Comparison of ENCODE assay signal across 15 cellular contexts in the genomic region with DNA sequence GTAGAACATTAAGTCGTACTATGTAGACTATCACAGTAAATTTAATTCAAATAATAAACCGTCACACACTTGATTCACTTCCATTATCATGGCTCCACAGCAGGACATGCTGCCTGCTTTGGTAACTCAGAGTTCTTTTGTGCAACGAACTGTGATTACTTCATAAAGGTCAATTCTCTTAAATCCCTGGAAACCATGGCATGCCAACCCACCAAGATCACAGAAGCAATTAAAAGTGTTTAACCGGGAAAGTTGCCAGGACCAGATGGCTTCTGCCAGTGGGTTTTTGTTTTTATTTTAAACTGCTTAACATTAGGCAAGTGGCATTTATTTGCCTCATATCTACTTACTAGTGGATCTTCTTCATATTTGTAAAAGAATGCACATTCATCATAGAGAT.
DNase-seq lines count a peak whose midpoint lies in the region; ATAC-seq lines count a peak whose summit lies in the region.
"Had no signal": no experiment of that assay in that cellular context is flagged by ENCODE, and none has a peak within 500 bp of the region (broad histone marks: within the 10 kb centered on the region; RNA-seq: fewer than 3 reads in every experiment).

No MANE protein-coding gene starts in this region.

- H3K9me3 Mint-ChIP-seq in stimulated activated memory B cell treated with anti-CD40 and anti-IgM and Interleukin-4, amounts not matched to agents 10 μg/mL and 1 μg/mL and 100 μg/mL, for 72 hours: no peaks in the 10 kb centered on the region
- H3K9me3 Mint-ChIP-seq: activated naive CD8-positive, alpha-beta T cell treated with anti-CD3 and anti-CD28 coated beads, Interleukin-2, amount 10 ng/mL, durations not matched to agents 7 days and 5 days had no signal

- H3K4me1 Mint-ChIP-seq in stimulated activated memory B cell treated with anti-CD40 and anti-IgM and Interleukin-4, amounts not matched to agents 10 μg/mL and 1 μg/mL and 100 μg/mL, for 72 hours: no peaks in the 10 kb centered on the region
- H3K4me1 Mint-ChIP-seq: activated naive CD8-positive, alpha-beta T cell treated with anti-CD3 and anti-CD28 coated beads, Interleukin-2, amount 10 ng/mL, durations not matched to agents 7 days and 5 days had no signal

- no peak overlapping the region for H3K4me3 Mint-ChIP-seq in stimulated activated memory B cell treated with anti-CD40 and anti-IgM and Interleukin-4, amounts not matched to agents 10 μg/mL and 1 μg/mL and 100 μg/mL, for 72 hours
- H3K4me3 Mint-ChIP-seq: activated naive CD8-positive, alpha-beta T cell treated with anti-CD3 and anti-CD28 coated beads, Interleukin-2, amount 10 ng/mL, durations not matched to agents 7 days and 5 days; activated T-cell treated with anti-CD3 and anti-CD28 coated beads, Interleukin-2, amount 50 U/mL, for 4 hours; CD4-positive, alpha-beta T cell had no signal

- peak; percentile 1 for DNase-seq in GM04503 (ENCODE audit: low read depth)
- DNase-seq in NCI-H446 treated with DMSO at 0.1 percent for 48 hours (lab: John Stamatoyannopoulos, UW): peak; percentile 98
- peak; percentile 51 for DNase-seq in cerebellar cortex (ENCODE audit: low spot score)
- peak; percentile 62 for DNase-seq in skeletal muscle cell (ENCODE audit: low read depth)
- DNase-seq in activated CD4-positive, alpha-beta T cell treated with anti-CD3 and anti-CD28 coated beads, Interleukin-2, amount 50 U/mL, for 4 hours: no peak
- DNase-seq: activated naive CD8-positive, alpha-beta T cell treated with anti-CD3 and anti-CD28 coated beads, Interleukin-2, amount 10 ng/mL, durations not matched to agents 7 days and 5 days; activated T-cell treated with anti-CD3 and anti-CD28 coated beads, Interleukin-2, amount 50 U/mL, for 4 hours; CD4-positive, alpha-beta T cell; cerebellar nuclear complex; mucosa of descending colon; pancreas; SIG-M5; stimulated activated CD4-positive, alpha-beta T cell treated with anti-CD3 and anti-CD28 coated beads, Interleukin-12 subunit alpha, Interleukin-12 subunit beta, amount 100 ng/mL, for 4 hours had no signal

- ATAC-seq in stimulated activated memory B cell treated with anti-CD40 and anti-IgM and Interleukin-4, amounts not matched to agents 10 μg/mL and 1 μg/mL and 100 μg/mL, for 72 hours: no peak
- no peak for ATAC-seq in GM21360 (IDR thresholded peaks at IDR 0.05; ENCODE audit: unreplicated experiment)
- ATAC-seq: activated T-cell treated with anti-CD3 and anti-CD28 coated beads, Interleukin-2, amount 50 U/mL, for 4 hours; mucosa of descending colon had no signal

- H3K36me3 Mint-ChIP-seq in stimulated activated memory B cell treated with anti-CD40 and anti-IgM and Interleukin-4, amounts not matched to agents 10 μg/mL and 1 μg/mL and 100 μg/mL, for 72 hours: no peaks in the 10 kb centered on the region
- H3K36me3 Mint-ChIP-seq: activated naive CD8-positive, alpha-beta T cell treated with anti-CD3 and anti-CD28 coated beads, Interleukin-2, amount 10 ng/mL, durations not matched to agents 7 days and 5 days had no signal

- H3K27ac Mint-ChIP-seq in stimulated activated memory B cell treated with anti-CD40 and anti-IgM and Interleukin-4, amounts not matched to agents 10 μg/mL and 1 μg/mL and 100 μg/mL, for 72 hours: no peak overlapping the region
- H3K27ac Mint-ChIP-seq: activated naive CD8-positive, alpha-beta T cell treated with anti-CD3 and anti-CD28 coated beads, Interleukin-2, amount 10 ng/mL, durations not matched to agents 7 days and 5 days; CD4-positive, alpha-beta T cell had no signal

- no peaks in the 10 kb centered on the region for H3K27me3 Mint-ChIP-seq in stimulated activated memory B cell treated with anti-CD40 and anti-IgM and Interleukin-4, amounts not matched to agents 10 μg/mL and 1 μg/mL and 100 μg/mL, for 72 hours
- H3K27me3 Mint-ChIP-seq: activated naive CD8-positive, alpha-beta T cell treated with anti-CD3 and anti-CD28 coated beads, Interleukin-2, amount 10 ng/mL, durations not matched to agents 7 days and 5 days; CD4-positive, alpha-beta T cell had no signal

- no peak overlapping the region for H3K4me3 ChIP-seq in skeletal muscle cell (ENCODE audit: low read depth, low read length)
- H3K4me3 ChIP-seq: mucosa of descending colon, pancreas had no signal

Comparison
In these comparisons a context has a peak if more than half of its experiments do, and no peak if none do; other contexts are left out.
1. DNase-seq: peak in GM04503 (single experiment), NCI-H446 treated with DMSO at 0.1 percent for 48 hours (single experiment), cerebellar cortex (single experiment) and skeletal muscle cell (single experiment); none in activated CD4-positive, alpha-beta T cell treated with anti-CD3 and anti-CD28 coated beads, Interleukin-2, amount 50 U/mL, for 4 hours (0 of 2).